9 cellular contexts compared by ENCODE assay signal in the genomic region with DNA sequence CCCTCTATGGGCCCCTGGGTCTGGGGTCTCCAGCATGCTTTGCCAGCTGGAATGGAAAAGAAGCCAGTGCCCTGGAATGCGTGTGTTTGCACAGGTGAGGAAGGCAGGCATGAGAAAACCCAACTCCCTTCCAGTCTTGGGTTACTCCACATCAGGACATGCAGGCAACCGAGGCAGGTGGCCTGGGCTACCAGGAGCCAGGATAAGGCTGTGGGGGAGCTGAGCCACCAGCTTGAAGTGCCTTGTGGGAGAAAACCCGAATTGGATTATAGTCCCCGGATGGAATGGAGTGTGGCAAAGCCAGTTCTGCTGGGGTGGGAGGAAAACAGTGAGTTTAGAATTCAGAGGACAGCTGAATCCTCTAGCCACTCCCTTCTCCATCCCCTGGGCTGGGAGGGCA. TPM values are rescaled to one million over a fixed set of nuclear protein-coding genes. Genes with fewer than 3 reads are reported as not detected.
DNase-seq lines count a peak whose midpoint lies in the region; ATAC-seq and TF ChIP-seq lines count a peak whose summit lies in the region.
"Had no signal": no experiment of that assay in that cellular context is flagged by ENCODE, and none has a peak within 500 bp of the region (broad histone marks: within the 10 kb centered on the region; RNA-seq: fewer than 3 reads in every experiment).

No MANE protein-coding gene starts in this region.

- peak; percentile 96 for DNase-seq in ELF-1 (ENCODE audit: low read depth, low spot score)
- DNase-seq in MG63, result peak; percentile 65
- peak; percentile 64 for DNase-seq in endothelial cell (ENCODE audit: low spot score)
- peak; percentile 36 for DNase-seq in prostate gland (ENCODE audit: low spot score)
- DNase-seq in NOMO-1 (lab: John Stamatoyannopoulos, UW; ENCODE audit: unreplicated experiment in 2 of 2), result no peak
- DNase-seq: heart left ventricle had no signal

- peaks cover 22% of the 10 kb centered on the region for H3K27me3 Mint-ChIP-seq in endothelial cell (ENCODE audit: unreplicated experiment)

- intact Hi-C loops in prostate gland (cut with DNase I), result no loop called here

- peaks cover 3% of the 10 kb centered on the region for H3K36me3 Mint-ChIP-seq in endothelial cell (ENCODE audit: low read depth, unreplicated experiment)

- no peaks in the 10 kb centered on the region for H3K4me1 ChIP-seq in prostate gland (replicated peaks)

- no peak overlapping the region for H3K4me3 ChIP-seq in MG63
- no peak overlapping the region for H3K4me3 ChIP-seq in prostate gland
- H3K4me3 ChIP-seq: heart left ventricle had no signal

- ATAC-seq in HG02981 (IDR thresholded peaks at IDR 0.05; ENCODE audit: unreplicated experiment) (no peak), HG03432 (IDR thresholded peaks at IDR 0.05; ENCODE audit: unreplicated experiment) (no peak)

- 20% methylated on average over 4 of the region's 4 CpGs for WGBS in prostate gland

- H3K36me3 ChIP-seq in MG63, result no peaks in the 10 kb centered on the region
- H3K36me3 ChIP-seq in prostate gland, result no peaks in the 10 kb centered on the region
- H3K36me3 ChIP-seq: heart left ventricle had no signal

- H3K4me1 Mint-ChIP-seq in endothelial cell (ENCODE audit: unreplicated experiment), result peaks cover 7% of the 10 kb centered on the region

- H3K27me3 ChIP-seq in MG63 (peaks cover 3% of the 10 kb centered on the region; the same call in 1 of the 2 replicates), prostate gland (replicated peaks; ENCODE audit: insufficient read depth) (peaks cover 4% of the 10 kb centered on the region)

- no peak for TF ChIP-seq CTCF in endothelial cell (IDR thresholded peaks at IDR 0.05; ENCODE audit: unreplicated experiment)
- no peak for TF ChIP-seq CTCF in prostate gland (IDR thresholded peaks at IDR 0.05)

- H3K9me3 ChIP-seq in MG63, result no peaks in the 10 kb centered on the region
- no peaks in the 10 kb centered on the region for H3K9me3 ChIP-seq in prostate gland
- H3K9me3 ChIP-seq: heart left ventricle had no signal

- H3K9me3 Mint-ChIP-seq in endothelial cell (ENCODE audit: unreplicated experiment), result no peaks in the 10 kb centered on the region

- H3K4me3 Mint-ChIP-seq in endothelial cell (ENCODE audit: unreplicated experiment), result no peak overlapping the region

- no peak overlapping the region for H3K27ac Mint-ChIP-seq in endothelial cell (ENCODE audit: unreplicated experiment)

- TF ChIP-seq POLR2A in prostate gland (IDR thresholded peaks at IDR 0.05), result no peak

- no peak overlapping the region for H3K27ac ChIP-seq in prostate gland
- H3K27ac ChIP-seq: heart left ventricle had no signal

TF ChIP-seq in PFSK-1, 5 proteins besides CTCF, POLR2A, EP300 and RAD21:
- TF ChIP-seq, protein P1, sequence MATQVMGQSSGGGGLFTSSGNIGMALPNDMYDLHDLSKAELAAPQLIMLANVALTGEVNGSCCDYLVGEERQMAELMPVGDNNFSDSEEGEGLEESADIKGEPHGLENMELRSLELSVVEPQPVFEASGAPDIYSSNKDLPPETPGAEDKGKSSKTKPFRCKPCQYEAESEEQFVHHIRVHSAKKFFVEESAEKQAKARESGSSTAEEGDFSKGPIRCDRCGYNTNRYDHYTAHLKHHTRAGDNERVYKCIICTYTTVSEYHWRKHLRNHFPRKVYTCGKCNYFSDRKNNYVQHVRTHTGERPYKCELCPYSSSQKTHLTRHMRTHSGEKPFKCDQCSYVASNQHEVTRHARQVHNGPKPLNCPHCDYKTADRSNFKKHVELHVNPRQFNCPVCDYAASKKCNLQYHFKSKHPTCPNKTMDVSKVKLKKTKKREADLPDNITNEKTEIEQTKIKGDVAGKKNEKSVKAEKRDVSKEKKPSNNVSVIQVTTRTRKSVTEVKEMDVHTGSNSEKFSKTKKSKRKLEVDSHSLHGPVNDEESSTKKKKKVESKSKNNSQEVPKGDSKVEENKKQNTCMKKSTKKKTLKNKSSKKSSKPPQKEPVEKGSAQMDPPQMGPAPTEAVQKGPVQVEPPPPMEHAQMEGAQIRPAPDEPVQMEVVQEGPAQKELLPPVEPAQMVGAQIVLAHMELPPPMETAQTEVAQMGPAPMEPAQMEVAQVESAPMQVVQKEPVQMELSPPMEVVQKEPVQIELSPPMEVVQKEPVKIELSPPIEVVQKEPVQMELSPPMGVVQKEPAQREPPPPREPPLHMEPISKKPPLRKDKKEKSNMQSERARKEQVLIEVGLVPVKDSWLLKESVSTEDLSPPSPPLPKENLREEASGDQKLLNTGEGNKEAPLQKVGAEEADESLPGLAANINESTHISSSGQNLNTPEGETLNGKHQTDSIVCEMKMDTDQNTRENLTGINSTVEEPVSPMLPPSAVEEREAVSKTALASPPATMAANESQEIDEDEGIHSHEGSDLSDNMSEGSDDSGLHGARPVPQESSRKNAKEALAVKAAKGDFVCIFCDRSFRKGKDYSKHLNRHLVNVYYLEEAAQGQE (IDR thresholded peaks at IDR 0.05; ENCODE audit: insufficient read depth in 1 of 2, low read depth in 2 of 2, low read length in 2 of 2), result no peak
- TF ChIP-seq SIN3A (IDR thresholded peaks at IDR 0.05; ENCODE audit: borderline replicate concordance, insufficient read depth, low read length) (no peak), FOXP2 (optimal IDR thresholded peaks at IDR 0.05; ENCODE audit: borderline replicate concordance, extremely low read depth, extremely low read length, insufficient read depth) (peak; percentile 37)

RNA-seq across cellular contexts. Expression of a gene that starts 7.2 kb away (rescaled TPM):
- 0.05 and 0.07 TPM in 2 replicates for total RNA-seq in MG63 (2014; rRNA removed; shearing (Covaris generic); ENCODE audit: low replicate concordance)
- polyA plus RNA-seq in PFSK-1 (2012; ENCODE audit: insufficient read length, low read depth), result 9.5 TPM
- total RNA-seq in endothelial cell (ENCODE audit: unreplicated experiment), result 0.59 TPM
- total RNA-seq in prostate gland, result 1 to 10 TPM; 2.4 to 4.8 TPM

Comparison
In these comparisons a context has a peak if more than half of its experiments do, and no peak if none do; other contexts are left out.
1. DNase-seq: peak in ELF-1 (single experiment), MG63 (single experiment), endothelial cell (single experiment) and prostate gland (single experiment); none in NOMO-1 (0 of 2).